8 cellular contexts compared by ENCODE assay signal in genomic region chr2:152573168-152573567, GRCh38.
DNase-seq lines count a peak whose midpoint lies in the region; ATAC-seq and TF ChIP-seq lines count a peak whose summit lies in the region.

No MANE protein-coding gene starts in this region.

- peak; percentile 44; the same call in 2 of the 3 replicates for ATAC-seq in DND-41 (ENCODE audit: insufficient read depth, low read depth)
- peak; percentile 69 for ATAC-seq in GM19467 (IDR thresholded peaks at IDR 0.05; ENCODE audit: unreplicated experiment)
- peak; percentile 97 for ATAC-seq in HG03565 (IDR thresholded peaks at IDR 0.05; ENCODE audit: unreplicated experiment)
- ATAC-seq in activated CD8-positive, alpha-beta T cell treated with anti-CD3 and anti-CD28 coated beads for 36 hours = peak; percentile 96

- H3K27me3 Mint-ChIP-seq in activated CD8-positive, alpha-beta T cell treated with anti-CD3 and anti-CD28 coated beads for 36 hours = peaks cover 5% of the 10 kb centered on the region

- H3K79me2 ChIP-seq in DND-41 (ENCODE audit: insufficient read depth, low read length) = no peaks in the 10 kb centered on the region

- no peaks in the 10 kb centered on the region for H4K20me1 ChIP-seq in DND-41 (ENCODE audit: insufficient read depth, low read length)

- H3K27ac ChIP-seq in DND-41 (ENCODE audit: low read length) = no peak overlapping the region
- no peak overlapping the region for H3K27ac ChIP-seq in thyroid gland

- H3K27ac Mint-ChIP-seq in activated CD8-positive, alpha-beta T cell treated with anti-CD3 and anti-CD28 coated beads for 36 hours = no peak overlapping the region

- no peak overlapping the region for H3K9ac ChIP-seq in DND-41 (ENCODE audit: low read depth, low read length)

- peaks cover 6% of the 10 kb centered on the region for H3K4me1 Mint-ChIP-seq in activated CD8-positive, alpha-beta T cell treated with anti-CD3 and anti-CD28 coated beads for 36 hours (ENCODE audit: low read depth)

- H3K4me3 ChIP-seq in DND-41 (ENCODE audit: low read depth in 1 of 2, low read length in 2 of 2) (no peak overlapping the region), thyroid gland (replicated peaks in 1 of 3) (no peak overlapping the region)

- POLR2A ChIA-PET in activated CD8-positive, alpha-beta T cell treated with anti-CD3 and anti-CD28 coated beads for 36 hours (lab: Charles Lee) = no interaction called here

- no peaks in the 10 kb centered on the region for H3K36me3 Mint-ChIP-seq in activated CD8-positive, alpha-beta T cell treated with anti-CD3 and anti-CD28 coated beads for 36 hours (ENCODE audit: low read depth)

- no peaks in the 10 kb centered on the region for H3K9me3 ChIP-seq in DND-41 (ENCODE audit: insufficient read depth, low read length, severe bottlenecking)
- no peaks in the 10 kb centered on the region for H3K9me3 ChIP-seq in thyroid gland

- H3K4me1 ChIP-seq in DND-41 (ENCODE audit: insufficient read depth, low read length) (no peaks in the 10 kb centered on the region), thyroid gland (peaks cover 13 to 24% of the 10 kb centered on the region in 2 donors)

- no peak for DNase-seq in DND-41
- peak; percentile 75 for DNase-seq in activated CD8-positive, alpha-beta T cell treated with anti-CD3 and anti-CD28 coated beads for 36 hours
- DNase-seq in head of caudate nucleus = peak in 29 of 42 donors; percentile 24 to 80 (median 60)
- peak; percentile 5 to 31 for DNase-seq in stimulated activated CD8-positive, alpha-beta memory T cell treated with anti-CD3 and anti-CD28 coated beads, Interleukin-7, amount 100 ng/mL, for 4 hours (ENCODE audit: low read depth in 2 of 2)
- no peak for DNase-seq in thyroid gland
- DNase-seq in NCI-H2029 treated with DMSO at 0.1 percent for 48 hours (lab: John Stamatoyannopoulos, UW) = no peak

- H3K36me3 ChIP-seq in DND-41 (ENCODE audit: insufficient read depth, low read length) (no peaks in the 10 kb centered on the region), thyroid gland (no peaks in the 10 kb centered on the region)

- TF ChIP-seq POLR2A in thyroid gland (IDR thresholded peaks at IDR 0.05) = no peak

- CTCF ChIA-PET in activated CD8-positive, alpha-beta T cell treated with anti-CD3 and anti-CD28 coated beads for 36 hours (lab: Charles Lee) = interaction anchor here (0.8 to 1.5 kb wide), 2 partner anchors 397 to 547 kb away, joined by 3 to 4 read pairs; no protein-coding TSS in a partner anchor

- intact Hi-C loops in activated CD8-positive, alpha-beta T cell treated with anti-CD3 and anti-CD28 coated beads for 36 hours (cut with micrococcal nuclease) = no loop called here
- intact Hi-C loops in head of caudate nucleus (cut with DNase I) (no loop called here), thyroid gland (cut with DNase I) (no loop called here)

- no peak overlapping the region for H3K4me2 ChIP-seq in DND-41 (ENCODE audit: insufficient read depth, low read length)

- WGBS in thyroid gland, 2 donors = 78 to 79% methylated on average over 4 of the region's 4 CpGs

- TF ChIP-seq CTCF in DND-41 (IDR thresholded peaks at IDR 0.05; ENCODE audit: borderline replicate concordance, extremely low read depth, low read length, poor library complexity, severe bottlenecking) (no peak), thyroid gland (IDR thresholded peaks at IDR 0.05) (no peak)
- no peak for TF ChIP-seq CTCF in activated CD8-positive, alpha-beta T cell treated with anti-CD3 and anti-CD28 coated beads for 36 hours (IDR thresholded peaks at IDR 0.05)

- no peak overlapping the region for H2AFZ ChIP-seq in DND-41 (ENCODE audit: low read depth, low read length)

- H3K9me3 Mint-ChIP-seq in activated CD8-positive, alpha-beta T cell treated with anti-CD3 and anti-CD28 coated beads for 36 hours = no peaks in the 10 kb centered on the region

- no peak overlapping the region for H3K4me3 Mint-ChIP-seq in activated CD8-positive, alpha-beta T cell treated with anti-CD3 and anti-CD28 coated beads for 36 hours

- H3K27me3 ChIP-seq in DND-41 (ENCODE audit: insufficient read depth, low read length, poor library complexity) (peaks cover 4% of the 10 kb centered on the region), thyroid gland (no peaks in the 10 kb centered on the region)

Comparison
In these comparisons a context has a peak if more than half of its experiments do, and no peak if none do; other contexts are left out.
1. ATAC-seq: peak in every context shown above with its lines; median percentile 97 in HG03565; 96 in activated CD8-positive, alpha-beta T cell treated with anti-CD3 and anti-CD28 coated beads for 36 hours; 69 in GM19467; 44 in DND-41.
2. DNase-seq: peak in activated CD8-positive, alpha-beta T cell treated with anti-CD3 and anti-CD28 coated beads for 36 hours (single experiment), head of caudate nucleus (29 of 42) and stimulated activated CD8-positive, alpha-beta memory T cell treated with anti-CD3 and anti-CD28 coated beads, Interleukin-7, amount 100 ng/mL, for 4 hours (2 of 2); none in DND-41 (single experiment), thyroid gland (0 of 2) and NCI-H2029 treated with DMSO at 0.1 percent for 48 hours (single experiment).